In genomic region chr1:10724052-10724494, GRCh38 we compare ENCODE assay signal across 10 cellular contexts.
DNase-seq lines count a peak whose midpoint lies in the region; ATAC-seq and TF ChIP-seq lines count a peak whose summit lies in the region.
"Had no signal": no experiment of that assay in that cellular context is flagged by ENCODE, and none has a peak within 500 bp of the region (broad histone marks: within the 10 kb centered on the region; RNA-seq: fewer than 3 reads in every experiment).

No MANE protein-coding gene starts in this region.

- H3K4me3 ChIP-seq in Panc1 (ENCODE audit: low read depth in 2 of 2, low read length in 2 of 2) (no peak overlapping the region), thoracic aorta (no peak overlapping the region)

- TF ChIP-seq CTCF in Panc1 (IDR thresholded peaks at IDR 0.05) (no peak), thoracic aorta (IDR thresholded peaks at IDR 0.05) (no peak)

- intact Hi-C loops in Panc1 (cut with micrococcal nuclease; ENCODE audit: unreplicated experiment) = loop anchor here (5.0 kb wide), 1 partner anchor 157 kb away; no protein-coding TSS in a partner anchor
- intact Hi-C loops in cardiac septum (cut with DNase I) = loop anchor here (10.0 kb wide), 1 partner anchor 141 kb away; no protein-coding TSS in a partner anchor

- no TSS peak for BruUV-seq in Panc1 (replicated peaks; lab: Mats Ljungman, UMichigan)

- H3K9me3 ChIP-seq in Panc1 (ENCODE audit: control insufficient read depth, insufficient read depth, low read depth, low read length) (no peaks in the 10 kb centered on the region), thoracic aorta (no peaks in the 10 kb centered on the region)

- CTCF ChIA-PET in Panc1 (lab: Charles Lee) = interaction anchor here (0.6 kb wide), 1 partner anchor 515 kb away, joined by 8 read pairs; no protein-coding TSS in a partner anchor

- no peaks in the 10 kb centered on the region for H3K36me3 ChIP-seq in Panc1 (ENCODE audit: control insufficient read depth, insufficient read depth, low read length)
- H3K36me3 ChIP-seq in thoracic aorta = no peaks in the 10 kb centered on the region

- in situ Hi-C loops in Panc1 (cut with HindIII; ENCODE audit: low pct_unique_long_range_greater_than_20kb, low sequenced_read_pairs) = no loop called here

- ATAC-seq in Panc1 (peak; percentile 60), thoracic aorta (ENCODE audit: insufficient number of reproducible peaks, low FRiP score, low read depth) (peak; percentile 57), GM21717 (IDR thresholded peaks at IDR 0.05; ENCODE audit: unreplicated experiment) (no peak)

- no peaks in the 10 kb centered on the region for H3K27me3 ChIP-seq in Panc1 (ENCODE audit: control insufficient read depth, insufficient read depth, low read length)
- no peaks in the 10 kb centered on the region for H3K27me3 ChIP-seq in thoracic aorta (replicated peaks; ENCODE audit: insufficient read depth)

- DNase-seq in HT1080 (ENCODE audit: low read depth) = peak; percentile 51
- peak; percentile 64 for DNase-seq in Panc1 (ENCODE audit: low read depth, low spot score)
- DNase-seq in cardiac septum (ENCODE audit: low spot score) = peak; percentile 85
- DNase-seq in thoracic aorta (ENCODE audit: low spot score) = no peak
- DNase-seq in GM03348 (ENCODE audit: low spot score) = no peak
- DNase-seq in activated CD8-positive, alpha-beta memory T cell treated with anti-CD3 and anti-CD28 coated beads, Interleukin-2, amount 50 U/mL, for 48 hours = no peak
- no peak for DNase-seq in stimulated activated naive CD4-positive, alpha-beta T cell (lab: John Stamatoyannopoulos, UW)
- DNase-seq: caudate nucleus, naive B cell had no signal

- H3K27ac ChIP-seq in Panc1 (ENCODE audit: low read length) (peak overlapping the region; percentile 46), thoracic aorta (peak overlapping the region; percentile 30 to 56)

- POLR2A ChIA-PET in Panc1 (lab: Charles Lee) = interaction anchor here (0.5 kb wide), 1 partner anchor 42 kb away, joined by 4 read pairs; no protein-coding TSS in a partner anchor

- H3K4me1 ChIP-seq in Panc1 (ENCODE audit: control insufficient read depth, insufficient read depth, low read length) (peaks cover 66% of the 10 kb centered on the region), thoracic aorta (ENCODE audit: control insufficient read depth in 1 of 2, low read depth in 2 of 2) (peaks cover 15 to 46% of the 10 kb centered on the region in 2 donors)

Comparison
In these comparisons a context has a peak if more than half of its experiments do, and no peak if none do; other contexts are left out.
1. DNase-seq: peak in HT1080 (single experiment), Panc1 (single experiment) and cardiac septum (single experiment); none in thoracic aorta (single experiment), GM03348 (single experiment), activated CD8-positive, alpha-beta memory T cell treated with anti-CD3 and anti-CD28 coated beads, Interleukin-2, amount 50 U/mL, for 48 hours (single experiment) and stimulated activated naive CD4-positive, alpha-beta T cell (0 of 6).